ENCODE assay signal across 8 cellular contexts in genomic region chr5:126656397-126657007, GRCh38. TPM values are rescaled to one million over a fixed set of nuclear protein-coding genes. Genes with fewer than 3 reads are reported as not detected.
DNase-seq lines count a peak whose midpoint lies in the region; ATAC-seq, FAIRE-seq and TF ChIP-seq lines count a peak whose summit lies in the region.

No MANE protein-coding gene starts in this region.

- DNase-seq in CD4-positive, CD25-positive, alpha-beta regulatory T cell, result peak; percentile 10 to 59 (median 33)
- DNase-seq in GM12891 (ENCODE audit: insufficient read length, low spot score) (no peak), NOMO-1 treated with dmso at 0.1 percent for 144 hours (lab: John Stamatoyannopoulos, UW; ENCODE audit: unreplicated experiment) (peak; percentile 9), choroid plexus epithelial cell (ENCODE audit: low read depth) (peak; percentile 76), mesendoderm (peak; percentile 64)
- no peak for DNase-seq in stimulated activated effector memory CD8-positive, alpha-beta T cell treated with anti-CD3 and anti-CD28 coated beads, Interleukin-12 subunit alpha, Interleukin-12 subunit beta, amount 100 ng/mL, for 72 hours (ENCODE audit: low spot score in 2 of 2)

- no peak overlapping the region for H3K4ac ChIP-seq in mesendoderm (ENCODE audit: low read depth, low read length)

- no peaks in the 10 kb centered on the region for H3K9me3 ChIP-seq in CD4-positive, CD25-positive, alpha-beta regulatory T cell (ENCODE audit: control insufficient read depth in 2 of 2, low read length in 2 of 2)

- H3K4me2 ChIP-seq in mesendoderm (ENCODE audit: low read length), result no peak overlapping the region

- no peak overlapping the region for H3K27ac Mint-ChIP-seq in CD4-positive, CD25-positive, alpha-beta regulatory T cell
- H3K27ac Mint-ChIP-seq in stimulated activated effector memory CD8-positive, alpha-beta T cell treated with anti-CD3 and anti-CD28 coated beads, Interleukin-12 subunit alpha, Interleukin-12 subunit beta, amount 100 ng/mL, for 72 hours, result no peak overlapping the region

- no peak overlapping the region for H3K9ac ChIP-seq in mesendoderm (ENCODE audit: low read length)

- H3K27ac ChIP-seq in CD4-positive, CD25-positive, alpha-beta regulatory T cell (ENCODE audit: insufficient read depth, low read length, poor library complexity, severe bottlenecking), result no peak overlapping the region
- H3K27ac ChIP-seq in mesendoderm (ENCODE audit: low read depth, low read length), result no peak overlapping the region

- no CpG with 5 or more reads among the region's 5 CpGs for WGBS in mesendoderm (ENCODE audit: extremely low coverage, insufficient coverage, low lambda C conversion rate)

- no peaks in the 10 kb centered on the region for H3K36me3 ChIP-seq in CD4-positive, CD25-positive, alpha-beta regulatory T cell (ENCODE audit: control insufficient read depth, insufficient read depth, low read length)
- H3K36me3 ChIP-seq in mesendoderm (ENCODE audit: control insufficient read depth, insufficient read depth, low read length), result no peaks in the 10 kb centered on the region

- TF ChIP-seq CTCF in choroid plexus epithelial cell (conservative IDR thresholded peaks at IDR 0.05; ENCODE audit: low read depth, low read length), result peak; percentile 93

- H3K18ac ChIP-seq in mesendoderm (ENCODE audit: low read length), result no peak overlapping the region

- no peak overlapping the region for H2AK5ac ChIP-seq in mesendoderm (ENCODE audit: low read length)

- H3K23ac ChIP-seq in mesendoderm (ENCODE audit: low read length), result no peak overlapping the region

- H3K56ac ChIP-seq in mesendoderm (ENCODE audit: low read length), result no peak overlapping the region

- no peak overlapping the region for H4K8ac ChIP-seq in mesendoderm (ENCODE audit: low read depth, low read length)

- H4K5ac ChIP-seq in mesendoderm (ENCODE audit: low read length), result no peak overlapping the region

- no peaks in the 10 kb centered on the region for H3K79me2 ChIP-seq in mesendoderm (ENCODE audit: control insufficient read depth, insufficient read depth, low read length)

- peak; percentile 26 for FAIRE-seq in GM12891 (lab: Jason Lieb, UNC)

- H3K4me3 Mint-ChIP-seq in CD4-positive, CD25-positive, alpha-beta regulatory T cell, result no peak overlapping the region
- H3K4me3 Mint-ChIP-seq in stimulated activated effector memory CD8-positive, alpha-beta T cell treated with anti-CD3 and anti-CD28 coated beads, Interleukin-12 subunit alpha, Interleukin-12 subunit beta, amount 100 ng/mL, for 72 hours, result no peak overlapping the region

- no peaks in the 10 kb centered on the region for H3K9me3 Mint-ChIP-seq in CD4-positive, CD25-positive, alpha-beta regulatory T cell
- H3K9me3 Mint-ChIP-seq in stimulated activated effector memory CD8-positive, alpha-beta T cell treated with anti-CD3 and anti-CD28 coated beads, Interleukin-12 subunit alpha, Interleukin-12 subunit beta, amount 100 ng/mL, for 72 hours, result no peaks in the 10 kb centered on the region

- H2BK120ac ChIP-seq in mesendoderm (ENCODE audit: low read depth, low read length), result no peak overlapping the region

- H3K36me3 Mint-ChIP-seq in CD4-positive, CD25-positive, alpha-beta regulatory T cell, result no peaks in the 10 kb centered on the region
- H3K36me3 Mint-ChIP-seq in stimulated activated effector memory CD8-positive, alpha-beta T cell treated with anti-CD3 and anti-CD28 coated beads, Interleukin-12 subunit alpha, Interleukin-12 subunit beta, amount 100 ng/mL, for 72 hours, result no peaks in the 10 kb centered on the region

- no peaks in the 10 kb centered on the region for H3K27me3 Mint-ChIP-seq in CD4-positive, CD25-positive, alpha-beta regulatory T cell

- H2BK15ac ChIP-seq in mesendoderm (replicated peaks; ENCODE audit: low read depth), result no peak overlapping the region

- H3K4me3 ChIP-seq in CD4-positive, CD25-positive, alpha-beta regulatory T cell (ENCODE audit: low read depth, low read length), result no peak overlapping the region
- H3K4me3 ChIP-seq in choroid plexus epithelial cell (ENCODE audit: low read depth, low read length), result no peak overlapping the region
- H3K4me3 ChIP-seq in mesendoderm (ENCODE audit: low read length), result no peak overlapping the region

- no peak overlapping the region for H2BK5ac ChIP-seq in mesendoderm (ENCODE audit: low read length)

- TF ChIP-seq POLR2A in GM12891 (IDR thresholded peaks at IDR 0.05; ENCODE audit: low read depth, low read length), result no peak

- no peaks in the 10 kb centered on the region for H3K27me3 ChIP-seq in CD4-positive, CD25-positive, alpha-beta regulatory T cell (ENCODE audit: control insufficient read depth, insufficient read depth, low read length)
- no peaks in the 10 kb centered on the region for H3K27me3 ChIP-seq in mesendoderm (ENCODE audit: insufficient read depth, low read length, poor library complexity)

- no peak for ATAC-seq in CD4-positive, CD25-positive, alpha-beta regulatory T cell (ENCODE audit: low read depth in 2 of 2)
- ATAC-seq in GM19463 (IDR thresholded peaks at IDR 0.05; ENCODE audit: unreplicated experiment), result no peak
- ATAC-seq in activated CD4-positive, CD25-positive, alpha-beta regulatory T cell treated with anti-CD3 and anti-CD28 coated beads, Interleukin-2, amount 50 U/mL, for 24 hours, result no peak
- no peak for ATAC-seq in stimulated activated effector memory CD8-positive, alpha-beta T cell treated with anti-CD3 and anti-CD28 coated beads, Interleukin-12 subunit alpha, Interleukin-12 subunit beta, amount 100 ng/mL, for 72 hours

- no peaks in the 10 kb centered on the region for H3K4me1 ChIP-seq in CD4-positive, CD25-positive, alpha-beta regulatory T cell (ENCODE audit: control insufficient read depth, insufficient read depth, low read length, poor library complexity, severe bottlenecking)
- H3K4me1 ChIP-seq in mesendoderm (ENCODE audit: control insufficient read depth, low read depth, low read length), result no peaks in the 10 kb centered on the region

- peaks cover 0 to 3% (median 0%) of the 10 kb centered on the region in 4 donors for H3K4me1 Mint-ChIP-seq in CD4-positive, CD25-positive, alpha-beta regulatory T cell
- peaks cover 6% of the 10 kb centered on the region for H3K4me1 Mint-ChIP-seq in stimulated activated effector memory CD8-positive, alpha-beta T cell treated with anti-CD3 and anti-CD28 coated beads, Interleukin-12 subunit alpha, Interleukin-12 subunit beta, amount 100 ng/mL, for 72 hours

- no peaks in the 10 kb centered on the region for H3K79me1 ChIP-seq in mesendoderm (ENCODE audit: low read length)

TF ChIP-seq in GM12891, 5 proteins besides CTCF, POLR2A, EP300 and RAD21:
- TF ChIP-seq POLR2AphosphoS5 (IDR thresholded peaks at IDR 0.05; ENCODE audit: low read depth, low read length) (no peak), PAX5 (IDR thresholded peaks at IDR 0.05; ENCODE audit: insufficient read depth, low read length, severe bottlenecking) (no peak), TAF1 (IDR thresholded peaks at IDR 0.05; ENCODE audit: low read depth, low read length) (no peak), SPI1 (IDR thresholded peaks at IDR 0.05; ENCODE audit: low read depth, low read length) (no peak), POU2F2 (IDR thresholded peaks at IDR 0.05; ENCODE audit: low read depth, low read length) (no peak)

RNA-seq across cellular contexts. Expression of gene PHAX, which starts 55.8 kb away (rescaled TPM):
- total RNA-seq in CD4-positive, CD25-positive, alpha-beta regulatory T cell, result 27.0 TPM
- polyA plus RNA-seq in CD4-positive, CD25-positive, alpha-beta regulatory T cell, result 10 to 100 TPM; 66.6 to 83.0 (median 73.7) TPM
- polyA plus RNA-seq in GM12891 (2012; ENCODE audit: low read depth, missing spikeins), result 62.2 TPM
- polyA plus RNA-seq in mesendoderm (2013, experiment 1 of 2), result 66.5 TPM
- 68.7 TPM for polyA plus RNA-seq in mesendoderm (2013, experiment 2 of 2)

Comparison
In these comparisons a context has a peak if more than half of its experiments do, and no peak if none do; other contexts are left out.
1. DNase-seq: peak in CD4-positive, CD25-positive, alpha-beta regulatory T cell (3 of 3), NOMO-1 treated with dmso at 0.1 percent for 144 hours (single experiment), choroid plexus epithelial cell (single experiment) and mesendoderm (single experiment); none in GM12891 (single experiment) and stimulated activated effector memory CD8-positive, alpha-beta T cell treated with anti-CD3 and anti-CD28 coated beads, Interleukin-12 subunit alpha, Interleukin-12 subunit beta, amount 100 ng/mL, for 72 hours (0 of 2).